In the genomic region with DNA sequence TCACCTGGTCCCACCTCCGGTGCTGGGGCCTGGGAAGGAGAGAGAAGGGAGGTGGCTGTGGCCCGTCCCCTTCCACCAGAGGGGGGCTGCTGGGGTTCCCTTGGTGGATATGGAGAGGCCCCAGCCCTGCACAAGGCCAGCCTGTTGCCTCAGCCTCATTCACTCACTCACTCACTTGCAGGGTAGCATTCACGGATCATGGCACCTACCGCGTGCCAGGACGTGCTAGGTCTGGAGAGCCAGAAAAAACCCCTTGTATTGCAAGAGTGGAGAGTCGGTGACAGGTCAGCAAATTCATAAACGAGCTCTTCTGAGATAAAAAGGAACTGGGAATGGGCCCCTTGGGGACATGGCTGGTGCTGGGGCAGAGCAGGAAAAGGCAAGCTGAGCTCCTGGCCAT, we compare ENCODE assay signal across 25 cellular contexts. TPM values are rescaled to one million over a fixed set of nuclear protein-coding genes. Genes with fewer than 3 reads are reported as not detected.
DNase-seq lines count a peak whose midpoint lies in the region; ATAC-seq, FAIRE-seq and TF ChIP-seq lines count a peak whose summit lies in the region.
"Had no signal": no experiment of that assay in that cellular context is flagged by ENCODE, and none has a peak within 500 bp of the region (broad histone marks: within the 10 kb centered on the region; RNA-seq: fewer than 3 reads in every experiment).

No MANE protein-coding gene starts in this region.

- H3K4me1 Mint-ChIP-seq in glutamatergic neuron (ENCODE audit: low read depth, unreplicated experiment) = peaks cover 16% of the 10 kb centered on the region
- H3K4me1 Mint-ChIP-seq: natural killer cell had no signal

- DNase-seq in DMS 273 (lab: John Stamatoyannopoulos, UW; ENCODE audit: unreplicated experiment) = peak; percentile 32
- no peak for DNase-seq in DMS 273 treated with DMSO at 0.1 percent for 48 hours (lab: John Stamatoyannopoulos, UW)
- no peak for DNase-seq in RWPE2 (ENCODE audit: low spot score)
- no peak for DNase-seq in glutamatergic neuron
- peak; percentile 23 for DNase-seq in renal cortical epithelial cell (ENCODE audit: low read depth)
- DNase-seq in SKM-1 treated with dmso at 0.1 percent for 144 hours (lab: John Stamatoyannopoulos, UW; ENCODE audit: unreplicated experiment) = no peak
- DNase-seq in kidney = no peak
- DNase-seq: activated CD4-positive, alpha-beta memory T cell treated with anti-CD3 and anti-CD28 coated beads, Interleukin-2, amount 10 ng/mL, durations not matched to agents 7 days and 5 days; activated CD4-positive, CD25-positive, alpha-beta regulatory T cell treated with anti-CD3 and anti-CD28 coated beads, Interleukin-2, amount 50 U/mL, for 72 hours; CD8-positive, alpha-beta memory T cell; dorsolateral prefrontal cortex; mesenchymal stem cell; MG63; natural killer cell; NCI-H1417 treated with DMSO at 0.1 percent for 48 hours; NCI-H2081 treated with DMSO at 0.1 percent for 48 hours; NCI-H524; sigmoid colon had no signal

- intact Hi-C loops in kidney (cut with DNase I) = no loop called here

- no peaks in the 10 kb centered on the region for H3K36me3 ChIP-seq in RWPE2 (ENCODE audit: low read depth)
- no peaks in the 10 kb centered on the region for H3K36me3 ChIP-seq in kidney (ENCODE audit: control insufficient read depth in 1 of 2, insufficient read depth in 2 of 2, low read length in 2 of 2)
- H3K36me3 ChIP-seq: MG63, sigmoid colon had no signal

- no peak for FAIRE-seq in kidney (lab: Jason Lieb, UNC)
- FAIRE-seq: astrocyte, endothelial cell of umbilical vein, H54 had no signal

- peaks cover 9% of the 10 kb centered on the region for H3K27me3 ChIP-seq in RWPE2 (ENCODE audit: insufficient read depth, poor library complexity, severe bottlenecking)
- H3K27me3 ChIP-seq: MG63 had no signal

- no peak overlapping the region for H3K9ac ChIP-seq in kidney (ENCODE audit: low read length in 2 of 2)

- ATAC-seq in RWPE2 (ENCODE audit: low read depth) (peak; percentile 3; the same call in 2 of the 3 replicates), HG02938 (IDR thresholded peaks at IDR 0.05; ENCODE audit: unreplicated experiment) (no peak)

- no peaks in the 10 kb centered on the region for H3K36me3 Mint-ChIP-seq in glutamatergic neuron (ENCODE audit: unreplicated experiment)
- H3K36me3 Mint-ChIP-seq: natural killer cell, type B pancreatic cell had no signal

- H3K9me3 ChIP-seq in RWPE2 (ENCODE audit: severe bottlenecking) = no peaks in the 10 kb centered on the region
- H3K9me3 ChIP-seq in kidney (ENCODE audit: control insufficient read depth in 1 of 2, low read length in 2 of 2) = no peaks in the 10 kb centered on the region
- H3K9me3 ChIP-seq: MG63, sigmoid colon had no signal

- H3K4me1 ChIP-seq in RWPE2 (ENCODE audit: insufficient read depth, poor library complexity, severe bottlenecking) (peaks cover 3% of the 10 kb centered on the region), kidney (ENCODE audit: control insufficient read depth in 1 of 2, insufficient read depth in 1 of 2, low read depth in 1 of 2, low read length in 2 of 2) (peaks cover 0 to 22% of the 10 kb centered on the region in 2 donors)

- TF ChIP-seq CTCF in RWPE2 (IDR thresholded peaks at IDR 0.05; ENCODE audit: poor library complexity, severe bottlenecking) (no peak), glutamatergic neuron (IDR thresholded peaks at IDR 0.05; ENCODE audit: partially characterized antibody, unreplicated experiment) (no peak), kidney (IDR thresholded peaks at IDR 0.05; ENCODE audit: borderline replicate concordance, extremely low read depth, insufficient read depth) (no peak)

- H3K4me3 ChIP-seq in RWPE2 (ENCODE audit: severe bottlenecking) (no peak overlapping the region), kidney (ENCODE audit: low read length in 2 of 2) (no peak overlapping the region)
- H3K4me3 ChIP-seq: dorsolateral prefrontal cortex, MG63, sigmoid colon had no signal

- H3K27ac ChIP-seq in RWPE2 (ENCODE audit: poor library complexity, severe bottlenecking) (no peak overlapping the region), kidney (ENCODE audit: low read depth in 2 of 2, low read length in 2 of 2) (no peak overlapping the region)
- H3K27ac ChIP-seq: 22Rv1, sigmoid colon had no signal

- H3K4me3 Mint-ChIP-seq in glutamatergic neuron (ENCODE audit: unreplicated experiment) = no peak overlapping the region
- H3K4me3 Mint-ChIP-seq: activated CD4-positive, alpha-beta memory T cell treated with anti-CD3 and anti-CD28 coated beads, Interleukin-2, amount 10 ng/mL, durations not matched to agents 7 days and 5 days; activated naive CD8-positive, alpha-beta T cell; natural killer cell; type B pancreatic cell had no signal

- H3K9me3 Mint-ChIP-seq in glutamatergic neuron (ENCODE audit: unreplicated experiment) = peaks cover 12% of the 10 kb centered on the region
- H3K9me3 Mint-ChIP-seq: activated CD4-positive, alpha-beta memory T cell treated with anti-CD3 and anti-CD28 coated beads, Interleukin-2, amount 10 ng/mL, durations not matched to agents 7 days and 5 days; natural killer cell; type B pancreatic cell had no signal

- peak overlapping the region; percentile 43 for H3K27ac Mint-ChIP-seq in glutamatergic neuron (ENCODE audit: unreplicated experiment)
- H3K27ac Mint-ChIP-seq: activated CD4-positive, alpha-beta memory T cell treated with anti-CD3 and anti-CD28 coated beads, Interleukin-2, amount 10 ng/mL, durations not matched to agents 7 days and 5 days; activated naive CD8-positive, alpha-beta T cell; natural killer cell; type B pancreatic cell had no signal

- H3K27me3 Mint-ChIP-seq in glutamatergic neuron (ENCODE audit: unreplicated experiment) = peaks cover 8% of the 10 kb centered on the region
- H3K27me3 Mint-ChIP-seq: type B pancreatic cell had no signal

RNA-seq across cellular contexts. Expression of gene ZBTB46, which starts 6.4 kb away (rescaled TPM):
- total RNA-seq in glutamatergic neuron (ENCODE audit: unreplicated experiment) = 94.4 TPM
- total RNA-seq in renal cortical epithelial cell = 3.5 and 5.4 TPM in 2 replicates
- 24.0 TPM for total RNA-seq in kidney
- polyA plus RNA-seq in kidney (ENCODE audit: insufficient read depth, low read depth, low replicate concordance) = 4.5 TPM

RNA-seq across cellular contexts. Expression of gene ABHD16B, which starts 23.8 kb away (rescaled TPM):
- total RNA-seq in glutamatergic neuron (ENCODE audit: unreplicated experiment) (not detected), renal cortical epithelial cell (not detected in 2 replicates), kidney (not detected)
- polyA plus RNA-seq in kidney (ENCODE audit: insufficient read depth, low read depth, low replicate concordance) = not detected
- total RNA-seq: activated CD4-positive, alpha-beta memory T cell treated with anti-CD3 and anti-CD28 coated beads, Interleukin-2, amount 10 ng/mL, durations not matched to agents 7 days and 5 days; astrocyte; CD8-positive, alpha-beta memory T cell; endothelial cell of umbilical vein; natural killer cell; sigmoid colon had no signal
- polyA plus RNA-seq: CD8-positive, alpha-beta memory T cell; endothelial cell of umbilical vein had no signal

RNA-seq across cellular contexts. Expression of gene TPD52L2, which starts 27.6 kb away (rescaled TPM):
- 109 TPM for total RNA-seq in glutamatergic neuron (ENCODE audit: unreplicated experiment)
- 154 and 158 TPM in 2 replicates for total RNA-seq in renal cortical epithelial cell
- 78.0 TPM for total RNA-seq in kidney
- polyA plus RNA-seq in kidney (ENCODE audit: insufficient read depth, low read depth, low replicate concordance) = 73.1 TPM

RNA-seq across cellular contexts. Expression of gene DNAJC5, which starts 57.5 kb away (rescaled TPM):
- total RNA-seq in glutamatergic neuron (ENCODE audit: unreplicated experiment) = 57.9 TPM
- 82.6 and 91.0 TPM in 2 replicates for total RNA-seq in renal cortical epithelial cell
- total RNA-seq in kidney = 52.3 TPM
- polyA plus RNA-seq in kidney (ENCODE audit: insufficient read depth, low read depth, low replicate concordance) = 24.4 TPM

Comparison
In these comparisons a context has a peak if more than half of its experiments do, and no peak if none do; other contexts are left out.
1. DNase-seq: peak in DMS 273 (single experiment) and renal cortical epithelial cell (single experiment); none in DMS 273 treated with DMSO at 0.1 percent for 48 hours (single experiment), RWPE2 (single experiment), glutamatergic neuron (single experiment), SKM-1 treated with dmso at 0.1 percent for 144 hours (single experiment) and kidney (single experiment).